23 cellular contexts compared by ENCODE assay signal in the genomic region with DNA sequence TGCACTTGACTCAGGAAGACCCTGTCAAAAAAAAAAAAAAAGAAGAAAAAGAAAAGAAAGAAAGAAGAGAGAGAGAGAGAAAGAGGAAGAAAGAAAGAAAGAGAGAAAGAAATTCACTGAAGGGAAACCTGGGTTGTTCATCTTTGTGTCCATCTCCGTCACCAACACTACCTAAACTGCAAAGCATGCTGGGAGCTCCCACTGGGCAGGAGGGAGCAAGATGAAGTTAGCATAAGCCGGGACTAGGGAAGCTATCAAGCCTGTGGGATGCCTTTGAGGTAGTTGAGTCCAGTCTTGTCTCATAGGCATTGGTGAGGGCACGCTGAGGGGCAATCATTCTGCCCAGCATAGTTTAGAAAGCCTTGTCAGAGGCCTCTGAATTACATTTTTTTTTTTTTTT. TPM values are rescaled to one million over a fixed set of nuclear protein-coding genes. Genes with fewer than 3 reads are reported as not detected.
DNase-seq lines count a peak whose midpoint lies in the region; ATAC-seq, FAIRE-seq and TF ChIP-seq lines count a peak whose summit lies in the region.
"Had no signal": no experiment of that assay in that cellular context is flagged by ENCODE, and none has a peak within 500 bp of the region (broad histone marks: within the 10 kb centered on the region; RNA-seq: fewer than 3 reads in every experiment).

No MANE protein-coding gene starts in this region.

- H2AFZ ChIP-seq in OCI-LY3 (ENCODE audit: low read depth, low read length): peak overlapping the region; percentile 60; the same call in 1 of the 2 replicates
- H2AFZ ChIP-seq: neural progenitor cell had no signal

- no peaks in the 10 kb centered on the region for H3K27me3 Mint-ChIP-seq in mesothelial cell of epicardium (ENCODE audit: low read depth)
- H3K27me3 Mint-ChIP-seq: activated naive CD4-positive, alpha-beta T cell treated with anti-CD3 and anti-CD28 coated beads, Interleukin-2, amount 50 U/mL, for 24 hours; CD4-positive, CD25-positive, alpha-beta regulatory T cell had no signal

- DNase-seq in GM19239 (ENCODE audit: insufficient read length, low spot score): no peak
- DNase-seq in ecto neural progenitor cell (ENCODE audit: low spot score): peak; percentile 26
- DNase-seq in stimulated activated effector memory CD8-positive, alpha-beta T cell treated with anti-CD3 and anti-CD28 coated beads, Interleukin-12 subunit alpha, Interleukin-12 subunit beta, amount 100 ng/mL, for 72 hours (ENCODE audit: low spot score in 2 of 2): no peak
- DNase-seq in SIG-M5 treated with dmso at 0.1 percent for 504 hours (lab: John Stamatoyannopoulos, UW; ENCODE audit: unreplicated experiment): no peak
- DNase-seq in RCC 7860 (ENCODE audit: low spot score): no peak
- no peak for DNase-seq in mesothelial cell of epicardium (ENCODE audit: low spot score in 2 of 2, unreplicated experiment in 2 of 2)
- DNase-seq: CD4-positive, CD25-positive, alpha-beta regulatory T cell; central memory CD4-positive, alpha-beta T cell; dermis blood vessel endothelial cell; glutamatergic neuron; kidney glomerular epithelial cell; NCI-H1436 treated with DMSO at 0.1 percent for 48 hours; NCI-H510A; substantia nigra; T-helper 1 cell had no signal

- no peaks in the 10 kb centered on the region for H3K27me3 ChIP-seq in OCI-LY3 (ENCODE audit: low read depth, low read length)
- H3K27me3 ChIP-seq: ascending aorta, vagina had no signal

- H3K9me3 Mint-ChIP-seq in stimulated activated effector memory CD8-positive, alpha-beta T cell treated with anti-CD3 and anti-CD28 coated beads, Interleukin-12 subunit alpha, Interleukin-12 subunit beta, amount 100 ng/mL, for 72 hours: no peaks in the 10 kb centered on the region
- H3K9me3 Mint-ChIP-seq in mesothelial cell of epicardium: no peaks in the 10 kb centered on the region
- H3K9me3 Mint-ChIP-seq: activated naive CD4-positive, alpha-beta T cell treated with anti-CD3 and anti-CD28 coated beads, Interleukin-2, amount 50 U/mL, for 24 hours; activated T-helper 1 cell treated with anti-CD3 and anti-CD28 coated beads, Interleukin-12 subunit alpha, Interleukin-12 subunit beta, Interleukin-2, Interleukin-4 antibody, amounts not matched to agents 30 ng/mL and 10 ng/mL and 1 ng/mL, durations not matched to agents 14 hours and 24 hours and 36 hours; CD4-positive, CD25-positive, alpha-beta regulatory T cell; neural progenitor cell had no signal

- no peaks in the 10 kb centered on the region for H3K79me2 ChIP-seq in OCI-LY3 (ENCODE audit: low read length)

- H3K4me3 Mint-ChIP-seq in stimulated activated effector memory CD8-positive, alpha-beta T cell treated with anti-CD3 and anti-CD28 coated beads, Interleukin-12 subunit alpha, Interleukin-12 subunit beta, amount 100 ng/mL, for 72 hours: no peak overlapping the region
- no peak overlapping the region for H3K4me3 Mint-ChIP-seq in mesothelial cell of epicardium
- H3K4me3 Mint-ChIP-seq: activated naive CD4-positive, alpha-beta T cell treated with anti-CD3 and anti-CD28 coated beads, Interleukin-2, amount 50 U/mL, for 24 hours; activated T-helper 1 cell treated with anti-CD3 and anti-CD28 coated beads, Interleukin-12 subunit alpha, Interleukin-12 subunit beta, Interleukin-2, Interleukin-4 antibody, amounts not matched to agents 30 ng/mL and 10 ng/mL and 1 ng/mL, durations not matched to agents 14 hours and 24 hours and 36 hours; CD4-positive, CD25-positive, alpha-beta regulatory T cell; neural progenitor cell had no signal

- H3K36me3 Mint-ChIP-seq in stimulated activated effector memory CD8-positive, alpha-beta T cell treated with anti-CD3 and anti-CD28 coated beads, Interleukin-12 subunit alpha, Interleukin-12 subunit beta, amount 100 ng/mL, for 72 hours: no peaks in the 10 kb centered on the region
- H3K36me3 Mint-ChIP-seq in mesothelial cell of epicardium: no peaks in the 10 kb centered on the region
- H3K36me3 Mint-ChIP-seq: activated naive CD4-positive, alpha-beta T cell treated with anti-CD3 and anti-CD28 coated beads, Interleukin-2, amount 50 U/mL, for 24 hours; CD4-positive, CD25-positive, alpha-beta regulatory T cell; neural progenitor cell had no signal

- no peaks in the 10 kb centered on the region for H3K36me3 ChIP-seq in OCI-LY3 (replicated peaks; ENCODE audit: low read depth, low read length)
- H3K36me3 ChIP-seq: ascending aorta, neural progenitor cell, vagina had no signal

- no peaks in the 10 kb centered on the region for H3K9me3 ChIP-seq in OCI-LY3 (ENCODE audit: insufficient read depth, low read length)
- H3K9me3 ChIP-seq: ascending aorta, vagina had no signal

- no peak overlapping the region for H3K27ac ChIP-seq in OCI-LY3 (ENCODE audit: low read length)
- H3K27ac ChIP-seq: ascending aorta, neural progenitor cell, vagina had no signal

- H4K20me1 ChIP-seq in OCI-LY3 (ENCODE audit: insufficient read depth, low read length): no peaks in the 10 kb centered on the region

- H3K4me1 Mint-ChIP-seq in stimulated activated effector memory CD8-positive, alpha-beta T cell treated with anti-CD3 and anti-CD28 coated beads, Interleukin-12 subunit alpha, Interleukin-12 subunit beta, amount 100 ng/mL, for 72 hours: peaks cover 9% of the 10 kb centered on the region
- H3K4me1 Mint-ChIP-seq in mesothelial cell of epicardium: peaks cover 31% of the 10 kb centered on the region
- H3K4me1 Mint-ChIP-seq: neural progenitor cell had no signal

- FAIRE-seq in GM19239 (lab: Jason Lieb, UNC): peak; percentile 8
- FAIRE-seq in RCC 7860 (lab: Jason Lieb, UNC): no peak

- H3K9ac ChIP-seq in OCI-LY3 (ENCODE audit: low read length): no peak overlapping the region
- H3K9ac ChIP-seq: neural progenitor cell had no signal

- TF ChIP-seq CTCF in OCI-LY3 (IDR thresholded peaks at IDR 0.05; ENCODE audit: low read depth, low read length): no peak
- no peak for TF ChIP-seq CTCF in mesothelial cell of epicardium (IDR thresholded peaks at IDR 0.05; ENCODE audit: unreplicated experiment)

- peak overlapping the region; percentile 12 for H3K27ac Mint-ChIP-seq in stimulated activated effector memory CD8-positive, alpha-beta T cell treated with anti-CD3 and anti-CD28 coated beads, Interleukin-12 subunit alpha, Interleukin-12 subunit beta, amount 100 ng/mL, for 72 hours
- H3K27ac Mint-ChIP-seq in mesothelial cell of epicardium: no peak overlapping the region
- H3K27ac Mint-ChIP-seq: activated naive CD4-positive, alpha-beta T cell treated with anti-CD3 and anti-CD28 coated beads, Interleukin-2, amount 50 U/mL, for 24 hours; activated T-helper 1 cell treated with anti-CD3 and anti-CD28 coated beads, Interleukin-12 subunit alpha, Interleukin-12 subunit beta, Interleukin-2, Interleukin-4 antibody, amounts not matched to agents 30 ng/mL and 10 ng/mL and 1 ng/mL, durations not matched to agents 14 hours and 24 hours and 36 hours; CD4-positive, CD25-positive, alpha-beta regulatory T cell; neural progenitor cell had no signal

- peaks cover 8% of the 10 kb centered on the region for H3K4me1 ChIP-seq in OCI-LY3 (ENCODE audit: low read length)
- H3K4me1 ChIP-seq: ascending aorta, neural progenitor cell, vagina had no signal

- no peak overlapping the region for H3K4me3 ChIP-seq in OCI-LY3 (ENCODE audit: low read length)
- H3K4me3 ChIP-seq: ascending aorta, lung, neural progenitor cell, vagina had no signal

- peak overlapping the region; percentile 24 for H3K4me2 ChIP-seq in OCI-LY3 (ENCODE audit: low read length)
- H3K4me2 ChIP-seq: neural progenitor cell had no signal

- no peak for ATAC-seq in stimulated activated effector memory CD8-positive, alpha-beta T cell treated with anti-CD3 and anti-CD28 coated beads, Interleukin-12 subunit alpha, Interleukin-12 subunit beta, amount 100 ng/mL, for 72 hours

RNA-seq across cellular contexts. Expression of a gene that starts 7.6 kb away (rescaled TPM):
- total RNA-seq in mesothelial cell of epicardium: 69.3 to 82.6 TPM (median 74.6 TPM) in 3 replicates

RNA-seq across cellular contexts. Expression of a gene that starts 32.9 kb away (rescaled TPM):
- total RNA-seq in mesothelial cell of epicardium: 15.9 to 19.6 TPM (median 18.5 TPM) in 3 replicates
- total RNA-seq: SK-MEL-5 had no signal
